ENCODE assay signal across 32 cellular contexts in the genomic region with DNA sequence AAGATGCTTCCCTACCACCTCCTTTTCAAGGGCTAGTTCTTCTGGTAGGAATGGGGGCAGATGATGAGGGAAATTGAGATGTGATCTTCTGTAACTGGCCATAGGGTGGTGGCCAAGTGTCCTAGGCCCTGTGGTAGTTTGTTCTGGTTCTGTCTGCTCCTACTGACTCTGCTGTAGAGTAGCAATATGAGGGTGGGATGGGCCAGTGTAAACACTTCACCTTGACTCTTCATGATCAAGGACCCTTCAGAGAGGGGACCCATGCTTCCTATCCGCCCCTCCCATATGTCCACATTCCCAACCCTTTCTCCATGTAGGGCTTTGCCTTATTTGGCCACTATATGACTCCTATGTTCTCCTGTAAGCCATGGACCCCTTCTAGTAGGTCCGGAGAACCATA.
"Had no signal": no experiment of that assay in that cellular context is flagged by ENCODE, and none has a peak within 500 bp of the region (broad histone marks: within the 10 kb centered on the region; RNA-seq: fewer than 3 reads in every experiment).

No MANE protein-coding gene starts in this region.

- H3K27me3 Mint-ChIP-seq: activated CD8-positive, alpha-beta T cell treated with anti-CD3 and anti-CD28 coated beads for 36 hours; activated naive CD8-positive, alpha-beta T cell treated with anti-CD3 and anti-CD28 coated beads for 36 hours; naive thymus-derived CD4-positive, alpha-beta T cell; T-helper 17 cell had no signal

- H3K9me3 ChIP-seq: adrenal gland, body of pancreas, esophagus squamous epithelium, left ventricle myocardium inferior, right atrium auricular region, thoracic aorta, vagina had no signal

- H3K36me3 ChIP-seq: adrenal gland, esophagus squamous epithelium, left ventricle myocardium inferior, right atrium auricular region, thoracic aorta, vagina, WERI-Rb-1 had no signal

- DNase-seq: activated CD4-positive, alpha-beta T cell treated with anti-CD3 and anti-CD28 coated beads, Interleukin-2, amount 50 U/mL, for 1 hour; activated CD4-positive, CD25-positive, alpha-beta regulatory T cell treated with anti-CD3 and anti-CD28 coated beads, Interleukin-2, amount 50 U/mL, for 72 hours; activated CD8-positive, alpha-beta T cell treated with anti-CD3 and anti-CD28 coated beads for 36 hours; activated naive CD4-positive, alpha-beta T cell; activated naive CD8-positive, alpha-beta T cell treated with anti-CD3 and anti-CD28 coated beads for 36 hours; activated T-cell treated with anti-CD3 and anti-CD28 coated beads, Interleukin-2, amount 50 U/mL, for 48 hours; adrenal gland; aorta; body of pancreas; dermis blood vessel endothelial cell; effector CD4-positive, alpha-beta T cell; esophagus squamous epithelium; foreskin melanocyte; left ventricle myocardium inferior; mammary epithelial cell; naive thymus-derived CD4-positive, alpha-beta T cell; occipital lobe; stimulated activated CD4-positive, alpha-beta T cell treated with anti-CD3 and anti-CD28 coated beads, Interleukin-15, amount 100 ng/mL, for 24 hours; stimulated activated CD4-positive, alpha-beta T cell treated with anti-CD3 and anti-CD28 coated beads, Interleukin-2, amount 100 ng/mL, for 24 hours; stimulated activated naive CD4-positive, alpha-beta T cell treated with Interleukin-2 at 50 U/mL for 16 hours; SW 1271; T-helper 17 cell; T1000; trophoblast cell; WERI-Rb-1 had no signal

- H3K4me1 Mint-ChIP-seq: activated naive CD8-positive, alpha-beta T cell treated with anti-CD3 and anti-CD28 coated beads for 36 hours; neural crest cell; T-helper 17 cell had no signal

- H3K27me3 ChIP-seq: adrenal gland, body of pancreas, esophagus squamous epithelium, right atrium auricular region, vagina had no signal

- H3K36me3 Mint-ChIP-seq: activated naive CD8-positive, alpha-beta T cell treated with anti-CD3 and anti-CD28 coated beads for 36 hours; mesothelial cell of epicardium had no signal

- ATAC-seq: activated CD8-positive, alpha-beta T cell treated with anti-CD3 and anti-CD28 coated beads for 36 hours; body of pancreas; naive thymus-derived CD4-positive, alpha-beta T cell had no signal

- H3K4me3 ChIP-seq: adrenal gland, body of pancreas, esophagus squamous epithelium, left ventricle myocardium inferior, right atrium auricular region, thoracic aorta, vagina had no signal

- H3K27ac Mint-ChIP-seq: activated CD8-positive, alpha-beta T cell treated with anti-CD3 and anti-CD28 coated beads for 36 hours; activated naive CD8-positive, alpha-beta T cell treated with anti-CD3 and anti-CD28 coated beads for 36 hours; mesothelial cell of epicardium; T-helper 17 cell had no signal

- H3K27ac ChIP-seq: adrenal gland, body of pancreas, esophagus squamous epithelium, left ventricle myocardium inferior, right atrium auricular region, thoracic aorta, vagina, WERI-Rb-1 had no signal

- FAIRE-seq: colon, islet of Langerhans had no signal

- H3K4me1 ChIP-seq: adrenal gland had no signal

- H3K4me3 Mint-ChIP-seq: activated CD8-positive, alpha-beta T cell treated with anti-CD3 and anti-CD28 coated beads for 36 hours; activated naive CD8-positive, alpha-beta T cell treated with anti-CD3 and anti-CD28 coated beads for 36 hours; mesothelial cell of epicardium; naive thymus-derived CD4-positive, alpha-beta T cell; neural crest cell; T-helper 17 cell had no signal
